In the genomic region with DNA sequence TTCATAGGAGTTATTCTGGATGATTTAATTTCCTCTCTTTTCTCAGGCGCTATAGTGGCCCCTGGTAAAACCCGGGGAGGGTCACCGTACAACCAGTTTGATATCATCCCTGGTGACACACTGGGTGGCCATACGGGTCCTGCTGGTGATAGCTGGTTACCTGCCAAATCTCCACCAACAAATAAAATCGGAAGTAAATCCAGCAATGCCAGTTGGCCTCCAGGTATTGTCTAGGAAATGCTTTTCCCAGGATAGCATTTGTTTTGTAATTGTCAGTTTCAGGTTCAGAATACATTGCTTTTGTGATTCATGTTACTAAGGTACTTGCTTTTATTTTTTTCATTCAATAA, we compare ENCODE assay signal across 18 cellular contexts. TPM values are rescaled to one million over a fixed set of nuclear protein-coding genes. Genes with fewer than 3 reads are reported as not detected.
DNase-seq lines count a peak whose midpoint lies in the region; ATAC-seq and TF ChIP-seq lines count a peak whose summit lies in the region.
"Had no signal": no experiment of that assay in that cellular context is flagged by ENCODE, and none has a peak within 500 bp of the region (broad histone marks: within the 10 kb centered on the region; RNA-seq: fewer than 3 reads in every experiment).

No MANE protein-coding gene starts in this region.

- CTCF ChIA-PET in IMR-90 (lab: Yijun Ruan, JAX) = no interaction called here

- H3K9ac ChIP-seq in IMR-90 (ENCODE audit: low read depth, low read length) (no peak overlapping the region), mucosa of rectum (ENCODE audit: low read depth in 1 of 2, low read length in 2 of 2) (no peak overlapping the region)

- H3K4me1 ChIP-seq in IMR-90 (ENCODE audit: control insufficient read depth, insufficient read depth, low read length) (peaks cover 10% of the 10 kb centered on the region), mucosa of rectum (ENCODE audit: control insufficient read depth in 2 of 2, insufficient read depth in 2 of 2, low read length in 2 of 2) (peaks cover 0 to 3% of the 10 kb centered on the region in 2 donors), thoracic aorta (ENCODE audit: control insufficient read depth in 1 of 2, low read depth in 2 of 2) (peaks cover 7 to 18% of the 10 kb centered on the region in 2 donors), spleen (peaks cover 0 to 28% (median 3%) of the 10 kb centered on the region in 6 donors)
- H3K4me1 ChIP-seq: prostate gland had no signal

- H3K27ac ChIP-seq in IMR-90 (ENCODE audit: insufficient read depth, low read length) (peak overlapping the region; percentile 14; the same call in 1 of the 2 replicates), brain microvascular endothelial cell (peak overlapping the region; percentile 64), mucosa of rectum (ENCODE audit: low read depth in 2 of 2, low read length in 2 of 2) (peak overlapping the region; percentile 39 to 55), thoracic aorta (peak overlapping the region; percentile 18 to 66), spleen (no peak overlapping the region)
- H3K27ac ChIP-seq: epithelial cell of prostate, prostate gland had no signal

- TF ChIP-seq POLR2A in IMR-90 (IDR thresholded peaks at IDR 0.05; ENCODE audit: low read depth, low read length) (no peak), spleen (IDR thresholded peaks at IDR 0.05) (no peak)

- H3K4me3 ChIP-seq in IMR-90 (ENCODE audit: insufficient read depth, low read depth, low read length) = peak overlapping the region; percentile 3; the same call in 1 of the 2 replicates
- no peak overlapping the region for H3K4me3 ChIP-seq in brain microvascular endothelial cell (ENCODE audit: low read depth, low read length)
- H3K4me3 ChIP-seq in mucosa of rectum (ENCODE audit: low read length in 2 of 2) = no peak overlapping the region
- H3K4me3 ChIP-seq in thoracic aorta = peak overlapping the region; percentile 49
- no peak overlapping the region for H3K4me3 ChIP-seq in spleen
- H3K4me3 ChIP-seq: coronary artery, prostate gland had no signal

- H2BK20ac ChIP-seq in IMR-90 (ENCODE audit: low read depth, low read length) = peak overlapping the region; percentile 66; the same call in 1 of the 2 replicates

- H3K9me3 ChIP-seq in IMR-90 (ENCODE audit: control insufficient read depth, insufficient read depth, low read length) (no peaks in the 10 kb centered on the region), mucosa of rectum (ENCODE audit: control insufficient read depth in 2 of 2, low read length in 2 of 2) (no peaks in the 10 kb centered on the region), thoracic aorta (no peaks in the 10 kb centered on the region), spleen (no peaks in the 10 kb centered on the region)
- H3K9me3 ChIP-seq: prostate gland had no signal

- peak overlapping the region; percentile 1; the same call in 1 of the 2 replicates for H2AK5ac ChIP-seq in IMR-90 (ENCODE audit: low read depth, low read length)

- no peak overlapping the region for H2AFZ ChIP-seq in IMR-90 (replicated peaks; ENCODE audit: low read length, poor library complexity)

- DNase-seq in IMR-90 = no peak
- DNase-seq in brain microvascular endothelial cell = no peak
- DNase-seq in thoracic aorta (ENCODE audit: low spot score) = no peak
- no peak for DNase-seq in SW480 (ENCODE audit: low spot score)
- DNase-seq in NCI-H510A treated with DMSO at 0.1 percent for 48 hours (lab: John Stamatoyannopoulos, UW) = no peak
- no peak for DNase-seq in foreskin melanocyte
- no peak for DNase-seq in spleen
- DNase-seq: anterior cingulate cortex, DMS79, hypothalamus, KBM-7, kidney glomerular epithelial cell, NCI-H1105 treated with DMSO at 0.1 percent for 48 hours, SHP77 treated with DMSO at 0.1 percent for 48 hours had no signal

- peak overlapping the region; percentile 65 for H3K14ac ChIP-seq in IMR-90 (replicated peaks; ENCODE audit: low read depth, low read length)

- H4K8ac ChIP-seq in IMR-90 (ENCODE audit: low read depth in 2 of 2, low read length in 2 of 2) = peak overlapping the region in 1 of 2 experiments; percentile 72; a peak in 1 of 4 replicates

- BruUV-seq in IMR-90 (replicated peaks; lab: Mats Ljungman, UMichigan) = no TSS peak

- no peak for ATAC-seq in IMR-90 (ENCODE audit: low read depth)
- no peak for ATAC-seq in thoracic aorta (ENCODE audit: insufficient number of reproducible peaks, low FRiP score, low read depth)

- in situ Hi-C loops in IMR-90 (cut with MboI; ENCODE audit: low sequenced_read_pairs) = no loop called here
- in situ Hi-C loops in brain microvascular endothelial cell (cut with HindIII; ENCODE audit: low pct_ligation_motif_present, low sequenced_read_pairs) = no loop called here

- H2BK5ac ChIP-seq in IMR-90 (ENCODE audit: low read depth, low read length, poor library complexity, severe bottlenecking) = peak overlapping the region; percentile 39

- intact Hi-C loops in IMR-90 (cut with micrococcal nuclease) (loop anchor here (5.0 kb wide), 1 partner anchor 37 kb away; the partner anchor contains the start of gene ADSL), spleen (cut with DNase I; ENCODE audit: low total_unique reads) (no loop called here)

- no peak overlapping the region for H4K5ac ChIP-seq in IMR-90 (ENCODE audit: low read depth, low read length)

- H3K79me1 ChIP-seq in IMR-90 (ENCODE audit: low read depth in 1 of 2, low read length in 2 of 2) = peaks cover 0 to 29% of the 10 kb centered on the region in 2 experiments; a peak in 2 of 4 replicates

- TF ChIP-seq CTCF in IMR-90 (conservative IDR thresholded peaks at IDR 0.05; ENCODE audit: low read depth, low read length) (no peak), brain microvascular endothelial cell (IDR thresholded peaks at IDR 0.05; ENCODE audit: low read depth, low read length, missing control alignments) (no peak), thoracic aorta (IDR thresholded peaks at IDR 0.05) (no peak), spleen (IDR thresholded peaks at IDR 0.05 in 8 of 11, conservative IDR thresholded peaks at IDR 0.05 in 3 of 11) (no peak)

- no peak for TF ChIP-seq RAD21 in IMR-90 (IDR thresholded peaks at IDR 0.05; ENCODE audit: low read length)

- peak overlapping the region; percentile 74 for H3K4me2 ChIP-seq in IMR-90 (ENCODE audit: low read depth, low read length)

- POLR2A ChIA-PET in IMR-90 (lab: Charles Lee; ENCODE audit: unreplicated experiment) = no interaction called here

- H3K36me3 ChIP-seq in IMR-90 (ENCODE audit: control insufficient read depth, insufficient read depth, low read length) (peaks cover 36% of the 10 kb centered on the region), brain microvascular endothelial cell (replicated peaks) (peaks cover 47% of the 10 kb centered on the region), mucosa of rectum (ENCODE audit: control insufficient read depth in 2 of 2, insufficient read depth in 2 of 2, low read length in 2 of 2) (peaks cover 60 to 75% of the 10 kb centered on the region in 2 donors), thoracic aorta (peaks cover 49% of the 10 kb centered on the region), spleen (peaks cover 0 to 100% (median 94%) of the 10 kb centered on the region in 6 donors)

- peak overlapping the region; percentile 73; the same call in 1 of the 2 replicates for H3K23ac ChIP-seq in IMR-90 (ENCODE audit: low read depth, low read length)

- H3K18ac ChIP-seq in IMR-90 (ENCODE audit: low read depth, low read length) = peak overlapping the region; percentile 16

- H3K27me3 ChIP-seq in IMR-90 (ENCODE audit: control insufficient read depth, insufficient read depth, low read length) = no peaks in the 10 kb centered on the region
- H3K27me3 ChIP-seq in brain microvascular endothelial cell (replicated peaks) = no peaks in the 10 kb centered on the region
- H3K27me3 ChIP-seq in mucosa of rectum (ENCODE audit: control insufficient read depth in 2 of 2, insufficient read depth in 2 of 2, low read length in 2 of 2) = no peaks in the 10 kb centered on the region
- H3K27me3 ChIP-seq in thoracic aorta (replicated peaks; ENCODE audit: insufficient read depth) = no peaks in the 10 kb centered on the region
- no peaks in the 10 kb centered on the region for H3K27me3 ChIP-seq in spleen (replicated peaks in 1 of 7)

- H4K91ac ChIP-seq in IMR-90 (ENCODE audit: insufficient read depth, low read depth, low read length) = peak overlapping the region; percentile 22; the same call in 1 of the 2 replicates

- H2AK9ac ChIP-seq in IMR-90 (replicated peaks; ENCODE audit: low read depth, low read length, poor library complexity) = peak overlapping the region; percentile 42

- 25% methylated on average over 2 of the region's 5 CpGs; no CpG with 5 or more reads in 1 of the 2 experiments for WGBS in IMR-90 (ENCODE audit: extremely low coverage in 2 of 2, insufficient read length in 1 of 2), 2 experiments
- 90 to 96% (median 92%) methylated on average over 5 of the region's 5 CpGs for WGBS in spleen, 5 donors

- H3K9me1 ChIP-seq in IMR-90 (ENCODE audit: insufficient read depth, low read length) = peaks cover 17% of the 10 kb centered on the region

- H4K20me1 ChIP-seq in IMR-90 (ENCODE audit: insufficient read depth, low read length) = peaks cover 7% of the 10 kb centered on the region; the same call in 1 of the 2 replicates

- dilution Hi-C loops in IMR-90 (cut with HindIII; ENCODE audit: low sequenced_read_pairs, unreplicated experiment) = no loop called here

- peak overlapping the region; percentile 77 for H2BK120ac ChIP-seq in IMR-90 (ENCODE audit: low read depth, low read length)

- peak overlapping the region; percentile 81; the same call in 1 of the 2 replicates for H3K56ac ChIP-seq in IMR-90 (ENCODE audit: extremely low read depth, insufficient read depth, low read length)

- H2BK15ac ChIP-seq in IMR-90 (ENCODE audit: low read depth, low read length) = peak overlapping the region; percentile 32; the same call in 1 of the 3 replicates

- peak overlapping the region; percentile 83 for H3K4ac ChIP-seq in IMR-90 (ENCODE audit: low read depth, low read length)

TF ChIP-seq in IMR-90, 13 proteins besides CTCF, POLR2A, EP300 and RAD21 (continues in another document):
- TF ChIP-seq MAFK (IDR thresholded peaks at IDR 0.05; ENCODE audit: low read depth, low read length) (no peak), RFX5 (IDR thresholded peaks at IDR 0.05; ENCODE audit: low read depth, low read length) (no peak), CEBPB (IDR thresholded peaks at IDR 0.05; ENCODE audit: low read depth, low read length) (no peak), BHLHE40 (IDR thresholded peaks at IDR 0.05; ENCODE audit: low read depth, low read length) (no peak)

RNA-seq across cellular contexts. Expression of gene ADSL, which starts 35.6 kb away (rescaled TPM):
- total RNA-seq in IMR-90 (2012; rRNA removed) (181 and 229 TPM in 2 replicates), thoracic aorta (10 to 100 TPM; 56.6 to 68.8 TPM), spleen (10 to 100 TPM; 40.4 to 77.7 (median 55.0) TPM)
- polyA plus RNA-seq in IMR-90 (2012; rRNA removed) (89.8 and 93.6 TPM in 2 replicates), spleen (10 to 100 TPM; 39.1 to 52.5 (median 43.3) TPM)
- polyA plus RNA-seq in IMR-90 (2012; cell fraction: cytosol; rRNA removed) = 54.2 and 95.4 TPM in 2 replicates
- polyA plus RNA-seq in IMR-90 (2012; cell fraction: nucleus; rRNA removed; ENCODE audit: low replicate concordance) = 84.2 and 143 TPM in 2 replicates

RNA-seq across cellular contexts. Expression of gene SGSM3, which starts 59.6 kb away (rescaled TPM):
- total RNA-seq in IMR-90 (2012; rRNA removed) (36.4 and 47.5 TPM in 2 replicates), thoracic aorta (10 to 100 TPM; 56.9 to 63.2 TPM), spleen (10 to 100 TPM; 56.3 to 99.3 (median 88.2) TPM)
- polyA plus RNA-seq in IMR-90 (2012; rRNA removed) (90.1 and 97.4 TPM in 2 replicates), spleen (100 to 1,000 TPM; 100 to 176 (median 161) TPM)
- 53.3 and 63.2 TPM in 2 replicates for polyA plus RNA-seq in IMR-90 (2012; cell fraction: cytosol; rRNA removed)
- 505 and 1,239 TPM in 2 replicates for polyA plus RNA-seq in IMR-90 (2012; cell fraction: nucleus; rRNA removed; ENCODE audit: low replicate concordance)

Comparison
In these comparisons a context has a peak if more than half of its experiments do, and no peak if none do; other contexts are left out.
1. H3K27ac ChIP-seq: peak in IMR-90 (single experiment), brain microvascular endothelial cell (single experiment), mucosa of rectum (2 of 2) and thoracic aorta (2 of 2); none in spleen (0 of 8).
2. H3K4me3 ChIP-seq: peak in IMR-90 (single experiment) and thoracic aorta (single experiment); none in brain microvascular endothelial cell (single experiment), mucosa of rectum (0 of 2) and spleen (0 of 8).